In genomic region chr15:66749841-66750575, GRCh38 we compare ENCODE assay signal across 13 cellular contexts. TPM values are rescaled to one million over a fixed set of nuclear protein-coding genes. Genes with fewer than 3 reads are reported as not detected.
A peak's percentile ranks its signal among the peaks of the same experiment; 100 is the strongest.
DNase-seq lines count a peak whose midpoint lies in the region; ATAC-seq, FAIRE-seq and TF ChIP-seq lines count a peak whose summit lies in the region.
"Had no signal": no experiment of that assay in that cellular context is flagged by ENCODE, and none has a peak within 500 bp of the region (broad histone marks: within the 10 kb centered on the region; RNA-seq: fewer than 3 reads in every experiment).

No MANE protein-coding gene starts in this region.

- H4K20me1 ChIP-seq in HepG2 (ENCODE audit: insufficient read depth, low read length): no peaks in the 10 kb centered on the region

- H3K4me3 Mint-ChIP-seq in effector memory CD8-positive, alpha-beta T cell: no peak overlapping the region
- H3K4me3 Mint-ChIP-seq: activated naive CD8-positive, alpha-beta T cell treated with anti-CD3 and anti-CD28 coated beads, Interleukin-2, amount 50 U/mL, for 24 hours; stimulated activated naive CD8-positive, alpha-beta T cell treated with anti-CD3 and anti-CD28 coated beads, Interleukin-15, Interleukin-2, amounts not matched to agents 100 ng/mL and 50 ng/mL, for 24 hours had no signal

- no peak for TF ChIP-seq POLR2A in HepG2 (IDR thresholded peaks at IDR 0.05; ENCODE audit: insufficient read depth in 1 of 2, low read depth in 2 of 2, low read length in 2 of 2)

- TF ChIP-seq CTCF in VCaP (conservative IDR thresholded peaks at IDR 0.05) (no peak), HepG2 (CRISPR knock-in tag; IDR thresholded peaks at IDR 0.05) (no peak), tibial artery (IDR thresholded peaks at IDR 0.05) (no peak)

- H3K9me3 ChIP-seq in HepG2 (ENCODE audit: low read length) (peaks cover 5% of the 10 kb centered on the region), tibial artery (peaks cover 0 to under 1% (median 0%) of the 10 kb centered on the region in 3 donors)

- H3K27ac Mint-ChIP-seq in effector memory CD8-positive, alpha-beta T cell: no peak overlapping the region
- H3K27ac Mint-ChIP-seq: activated naive CD8-positive, alpha-beta T cell treated with anti-CD3 and anti-CD28 coated beads, Interleukin-2, amount 50 U/mL, for 24 hours; stimulated activated naive CD8-positive, alpha-beta T cell treated with anti-CD3 and anti-CD28 coated beads, Interleukin-15, Interleukin-2, amounts not matched to agents 100 ng/mL and 50 ng/mL, for 24 hours had no signal

- no peaks in the 10 kb centered on the region for H3K36me3 ChIP-seq in HepG2 (replicated peaks in 1 of 2; ENCODE audit: control insufficient read depth in 1 of 2, insufficient read depth in 2 of 2, low read length in 2 of 2)
- H3K36me3 ChIP-seq in tibial artery: peaks cover 0 to 3% (median 0%) of the 10 kb centered on the region in 3 donors

- H3K36me3 Mint-ChIP-seq in effector memory CD8-positive, alpha-beta T cell (ENCODE audit: insufficient read depth): no peaks in the 10 kb centered on the region

- peak; percentile 58 for DNase-seq in HT1080 (ENCODE audit: low read depth)
- peak; percentile 57 for DNase-seq in HepG2 (ENCODE audit: low spot score)
- no peak for DNase-seq in tibial artery
- DNase-seq in HPDE6-E6E7 (ENCODE audit: extremely low spot score): no peak
- no peak for DNase-seq in effector memory CD8-positive, alpha-beta T cell
- DNase-seq: activated naive CD8-positive, alpha-beta T cell treated with anti-CD3 and anti-CD28 coated beads, Interleukin-2, amount 50 U/mL, for 24 hours; activated T-cell treated with anti-CD3 and anti-CD28 coated beads for 4 hours; Karpas-422; NCI-H2081 had no signal

- no peak for FAIRE-seq in HepG2 (lab: Jason Lieb, UNC)

- 58% methylated on average over 8 of the region's 8 CpGs for WGBS in HepG2 (ENCODE audit: low lambda C conversion rate)

- H3K4me1 ChIP-seq in HepG2 (ENCODE audit: insufficient read depth, low read length) (peaks cover 73% of the 10 kb centered on the region), tibial artery (peaks cover 0 to 92% (median 76%) of the 10 kb centered on the region in 4 donors)

- peaks cover 0 to 4% of the 10 kb centered on the region in 2 donors for H3K4me1 Mint-ChIP-seq in effector memory CD8-positive, alpha-beta T cell (ENCODE audit: low read depth in 2 of 2)

- ATAC-seq in HepG2 (peak; percentile 39), HG03039 (IDR thresholded peaks at IDR 0.05; ENCODE audit: unreplicated experiment) (no peak)
- ATAC-seq in effector memory CD8-positive, alpha-beta T cell (replicated peaks): no peak
- ATAC-seq: activated naive CD8-positive, alpha-beta T cell treated with anti-CD3 and anti-CD28 coated beads, Interleukin-2, amount 50 U/mL, for 24 hours had no signal

- peak overlapping the region; percentile 76; the same call in 1 of the 2 replicates for H3K27ac ChIP-seq in VCaP
- peak overlapping the region; percentile 52 for H3K27ac ChIP-seq in HepG2 (ENCODE audit: extremely low read length, insufficient read depth, low read length)
- peak overlapping the region; percentile 14 to 65 for H3K27ac ChIP-seq in tibial artery
- H3K27ac ChIP-seq: esophagus muscularis mucosa had no signal

- H3K9me3 Mint-ChIP-seq in effector memory CD8-positive, alpha-beta T cell: peaks cover 0 to 3% of the 10 kb centered on the region in 2 donors
- H3K9me3 Mint-ChIP-seq: stimulated activated naive CD8-positive, alpha-beta T cell treated with anti-CD3 and anti-CD28 coated beads, Interleukin-15, Interleukin-2, amounts not matched to agents 100 ng/mL and 50 ng/mL, for 24 hours had no signal

- CTCF ChIA-PET in HepG2 (lab: Yijun Ruan, JAX; ENCODE audit: low intra/inter-chr PET ratio, low total read pairs): no interaction called here

- 0 out of 2 replicates have a peak overlapping the region, but pooled peaks have one; percentile 10 for H3K9ac ChIP-seq in HepG2 (ENCODE audit: insufficient read depth, low read depth, low read length)

- no peak for TF ChIP-seq EP300 in HepG2 (IDR thresholded peaks at IDR 0.05; ENCODE audit: low read depth in 2 of 2, low read length in 2 of 2)
- TF ChIP-seq EP300 in HepG2 (CRISPR knock-in tag; IDR thresholded peaks at IDR 0.05; ENCODE audit: borderline replicate concordance): no peak

- no TSS peak for BruUV-seq in HepG2 (replicated peaks; lab: Mats Ljungman, UMichigan)

- no peak overlapping the region for H2AFZ ChIP-seq in HepG2 (ENCODE audit: low read length)

- in situ Hi-C loops in HepG2 (cut with HindIII; ENCODE audit: extremely low pct_ligation_motif_present, low pct_unique_long_range_greater_than_20kb): no loop called here

- no peak for TF ChIP-seq RAD21 in HepG2 (CRISPR knock-in tag; IDR thresholded peaks at IDR 0.05)

- intact Hi-C loops in HepG2 (cut with micrococcal nuclease; ENCODE audit: unreplicated experiment): no loop called here
- intact Hi-C loops in tibial artery (cut with DNase I; ENCODE audit: low total_unique reads): no loop called here

- H3K4me3 ChIP-seq in HepG2 (replicated peaks in 1 of 3; ENCODE audit: insufficient read depth in 1 of 3, low read depth in 2 of 3, low read length in 3 of 3) (0 out of 6 replicates have a peak overlapping the region, but pooled peaks of 1 of the 3 experiments have one; percentile 5), tibial artery (no peak overlapping the region)
- H3K4me3 ChIP-seq: esophagus muscularis mucosa had no signal

- POLR2A ChIA-PET in HepG2 (lab: Yijun Ruan, JAX): interaction anchor here (1.1 to 3.3 kb wide), 3 partner anchors 16 to 23 kb away, joined by 3 to 23 read pairs (median 12); no protein-coding TSS in a partner anchor

- H3K79me2 ChIP-seq in HepG2 (ENCODE audit: insufficient read depth, low read length): no peaks in the 10 kb centered on the region

- no peaks in the 10 kb centered on the region for H3K27me3 ChIP-seq in HepG2 (ENCODE audit: control insufficient read depth in 1 of 2, insufficient read depth in 2 of 2, low read length in 2 of 2)
- H3K27me3 ChIP-seq in tibial artery: no peaks in the 10 kb centered on the region
- H3K27me3 ChIP-seq: esophagus muscularis mucosa had no signal

- H3K27me3 Mint-ChIP-seq in effector memory CD8-positive, alpha-beta T cell: peaks cover 16 to 38% of the 10 kb centered on the region in 2 donors

- H3K4me2 ChIP-seq in HepG2 (ENCODE audit: low read depth, low read length): 0 out of 2 replicates have a peak overlapping the region, but pooled peaks have one; percentile 4

TF ChIP-seq in HepG2, 621 proteins besides CTCF, POLR2A, EP300 and RAD21 (continues in another document):
- TF ChIP-seq FOXA1 (IDR thresholded peaks at IDR 0.05) (no peak), FOXA1 (CRISPR knock-in tag; IDR thresholded peaks at IDR 0.05) (peak; percentile 20; the same call in 1 of the 2 replicates), NFE2L2 (IDR thresholded peaks at IDR 0.05; ENCODE audit: low read length) (peak; percentile 24; the same call in 1 of the 2 replicates), PATZ1 (CRISPR knock-in tag; IDR thresholded peaks at IDR 0.05) (peak; percentile 62), NCOR1 (IDR thresholded peaks at IDR 0.05; ENCODE audit: borderline replicate concordance, low read length) (no peak), CREB1 (IDR thresholded peaks at IDR 0.05) (no peak), CREB1 (CRISPR knock-in tag; IDR thresholded peaks at IDR 0.05) (no peak), STAT5B (CRISPR knock-in tag; IDR thresholded peaks at IDR 0.05) (no peak), SALL1 (CRISPR knock-in tag; IDR thresholded peaks at IDR 0.05) (peak; percentile 42; the same call in 1 of the 2 replicates), GATAD2A (CRISPR knock-in tag; IDR thresholded peaks at IDR 0.05) (peak; percentile 51; the same call in 1 of the 2 replicates)

RNA-seq across cellular contexts. Expression of gene SMAD6, which starts 48.0 kb away (rescaled TPM):
- 6.9 and 8.5 TPM in 2 replicates for total RNA-seq in HT1080 (2014; rRNA removed; shearing (Covaris generic))
- 4.8 and 6.2 TPM in 2 replicates for polyA plus RNA-seq in HT1080 (2015; cell fraction: cytosol; rRNA removed)
- 8.3 and 11.1 TPM in 2 replicates for polyA plus RNA-seq in HT1080 (2015; cell fraction: nucleus; rRNA removed)
- total RNA-seq in HepG2 (2016; rRNA removed; fragmentation: Illumina TruSeq; extraction: Trizol): 2.6 and 4.4 TPM in 2 replicates
- 0.79 and 0.91 TPM in 2 replicates for total RNA-seq in HepG2 (2016; cell fraction: cytosol; rRNA removed; fragmentation: Illumina TruSeq; extraction: Trizol; ENCODE audit: low read depth)
- 2.3 and 4.5 TPM in 2 replicates for total RNA-seq in HepG2 (2016; cell fraction: insoluble cytoplasmic fraction; rRNA removed; fragmentation: Illumina TruSeq; extraction: Trizol)
- total RNA-seq in HepG2 (2016; cell fraction: membrane; rRNA removed; fragmentation: Illumina TruSeq; extraction: Trizol): 2.0 and 2.2 TPM in 2 replicates
- total RNA-seq in HepG2 (2016; cell fraction: nucleus; rRNA removed; fragmentation: Illumina TruSeq; extraction: Trizol): 7.0 and 9.1 TPM in 2 replicates
- 3.1 and 3.3 TPM in 2 replicates for polyA plus RNA-seq in HepG2 (2011; rRNA removed)
- 1.3 and 2.9 TPM in 2 replicates for polyA plus RNA-seq in HepG2 (2011; cell fraction: cytosol; rRNA removed)
- 6.7 and 14.1 TPM in 2 replicates for polyA plus RNA-seq in HepG2 (2011; cell fraction: nucleus; rRNA removed)
- polyA plus RNA-seq in HepG2 (2012): 3.3 and 3.9 TPM in 2 replicates
- 1.1 and 2.0 TPM in 2 replicates for polyA plus RNA-seq in HepG2 (2016; cell fraction: cytosol; fragmentation: Illumina TruSeq; extraction: Trizol; ENCODE audit: low read depth)
- polyA plus RNA-seq in HepG2 (2016; cell fraction: insoluble cytoplasmic fraction; fragmentation: Illumina TruSeq; extraction: Trizol; ENCODE audit: low read depth): 2.3 and 2.9 TPM in 2 replicates
- 1.5 and 2.1 TPM in 2 replicates for polyA plus RNA-seq in HepG2 (2016; cell fraction: membrane; fragmentation: Illumina TruSeq; extraction: Trizol; ENCODE audit: low read depth)
- 7.1 and 8.1 TPM in 2 replicates for polyA plus RNA-seq in HepG2 (2016; cell fraction: nucleus; fragmentation: Illumina TruSeq; extraction: Trizol; ENCODE audit: insufficient read depth, low read depth)
- 19.3 and 109 TPM in 2 replicates for polyA minus RNA-seq in HepG2 (2011; rRNA and poly(A)+ RNA removed; ENCODE audit: low replicate concordance)
- polyA minus RNA-seq in HepG2 (2011; cell fraction: cytosol; rRNA and poly(A)+ RNA removed): 5.3 and 5.6 TPM in 2 replicates
- 11.7 and 25.1 TPM in 2 replicates for polyA minus RNA-seq in HepG2 (2011; cell fraction: nucleus; rRNA and poly(A)+ RNA removed)

Comparison
In these comparisons a context has a peak if more than half of its experiments do, and no peak if none do; other contexts are left out.
1. DNase-seq: peak in HT1080 (single experiment) and HepG2 (single experiment); none in tibial artery (0 of 2), HPDE6-E6E7 (single experiment) and effector memory CD8-positive, alpha-beta T cell (0 of 3).
2. Peak in every context shown above with its lines, with median percentiles within 50 percentile points of each other: H3K27ac ChIP-seq.